30 cellular contexts compared by ENCODE assay signal in the genomic region with DNA sequence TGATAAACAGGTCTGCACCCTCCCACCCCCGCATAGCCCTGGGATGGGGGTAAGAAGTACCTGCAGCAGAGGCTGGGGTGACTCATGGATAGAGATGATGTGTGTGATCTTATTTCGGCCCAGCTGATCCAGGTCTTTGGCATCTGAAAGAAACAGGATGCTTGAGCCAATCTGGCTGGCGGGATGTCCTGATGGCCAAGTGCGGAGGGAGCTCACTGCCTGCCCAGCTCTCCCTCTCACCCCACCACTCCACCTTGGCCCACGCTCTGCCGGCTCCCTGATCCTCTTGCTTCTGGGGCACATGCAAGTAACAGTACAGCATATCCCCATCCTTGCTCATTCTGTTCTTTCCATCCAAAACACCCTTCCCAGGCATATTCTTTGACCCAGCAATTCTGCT. TPM values are rescaled to one million over a fixed set of nuclear protein-coding genes. Genes with fewer than 3 reads are reported as not detected.
"Had no signal": no experiment of that assay in that cellular context is flagged by ENCODE, and none has a peak within 500 bp of the region (broad histone marks: within the 10 kb centered on the region; RNA-seq: fewer than 3 reads in every experiment).

No MANE protein-coding gene starts in this region.

- H3K36me3 ChIP-seq: heart left ventricle, left ventricle myocardium inferior, neural progenitor cell, neutrophil, prostate gland, sigmoid colon, stomach, thyroid gland, transverse colon, upper lobe of right lung had no signal

- H3K4me3 Mint-ChIP-seq: immature natural killer cell, memory B cell, neural progenitor cell had no signal

- FAIRE-seq: islet of Langerhans, small intestine, urothelium cell line had no signal

- H3K9ac ChIP-seq: neural progenitor cell had no signal

- H3K4me3 ChIP-seq: heart left ventricle, left ventricle myocardium inferior, neural progenitor cell, prostate gland, sigmoid colon, stomach, testis, thyroid gland, transverse colon, upper lobe of right lung had no signal

- H3K4me2 ChIP-seq: neural progenitor cell had no signal

- H3K9me3 ChIP-seq: heart left ventricle, left ventricle myocardium inferior, neutrophil, prostate gland, sigmoid colon, stomach, testis, thyroid gland, transverse colon, upper lobe of right lung had no signal

- H3K27me3 ChIP-seq: testis, thyroid gland, upper lobe of right lung had no signal

- H3K27ac ChIP-seq: heart left ventricle, left ventricle myocardium inferior, neural progenitor cell, neutrophil, prostate gland, sigmoid colon, stomach, testis, thyroid gland, transverse colon, upper lobe of right lung had no signal

- H3K9me3 Mint-ChIP-seq: immature natural killer cell; memory B cell; naive thymus-derived CD8-positive, alpha-beta T cell; nephron; neural progenitor cell; stimulated activated naive B cell treated with anti-CD40 and anti-IgM and Interleukin-4, amounts not matched to agents 10 μg/mL and 1 μg/mL and 100 μg/mL, for 72 hours had no signal

- H3K36me3 Mint-ChIP-seq: neural progenitor cell had no signal

- H3K27ac Mint-ChIP-seq: immature natural killer cell; memory B cell; naive thymus-derived CD8-positive, alpha-beta T cell; nephron; neural progenitor cell; stimulated activated naive B cell treated with anti-CD40 and anti-IgM and Interleukin-4, amounts not matched to agents 10 μg/mL and 1 μg/mL and 100 μg/mL, for 72 hours had no signal

- ATAC-seq: heart left ventricle; naive thymus-derived CD8-positive, alpha-beta T cell; right cardiac atrium; stimulated activated naive CD8-positive, alpha-beta T cell treated with anti-CD3 and anti-CD28 coated beads, Interleukin-15, Interleukin-2, amounts not matched to agents 100 U/mL and 50 U/mL, for 24 hours; upper lobe of right lung had no signal

- DNase-seq: heart left ventricle; hypothalamus; immature natural killer cell; left ventricle myocardium inferior; naive thymus-derived CD8-positive, alpha-beta T cell; occipital lobe; retina; right cardiac atrium; sigmoid colon; small intestine; stimulated activated CD4-positive, alpha-beta T cell treated with anti-CD3 and anti-CD28 coated beads, Interleukin-1b, Interleukin-23, amount 100 ng/mL, for 48 hours; stimulated activated CD4-positive, alpha-beta T cell treated with anti-CD3 and anti-CD28 coated beads, Interleukin-2, amount 100 ng/mL, for 48 hours; stimulated activated CD4-positive, alpha-beta T cell treated with anti-CD3 and anti-CD28 coated beads, Interleukin-4, amount 100 ng/mL, for 4 hours; stimulated activated CD8-positive, alpha-beta memory T cell treated with anti-CD3 and anti-CD28 coated beads, Interleukin-4, amount 100 ng/mL, for 48 hours; stimulated activated naive B cell treated with anti-CD40 and anti-IgM and Interleukin-4, amounts not matched to agents 10 μg/mL and 1 μg/mL and 100 μg/mL, for 72 hours; stimulated activated naive CD8-positive, alpha-beta T cell treated with anti-CD3 and anti-CD28 coated beads, Interleukin-15, Interleukin-2, amounts not matched to agents 100 U/mL and 50 U/mL, for 24 hours; stomach; testis; thyroid gland; transverse colon; upper lobe of right lung had no signal

- H2AFZ ChIP-seq: neural progenitor cell had no signal

RNA-seq across cellular contexts. Expression of a gene that starts 3.3 kb away (rescaled TPM):
- total RNA-seq: naive thymus-derived CD8-positive, alpha-beta T cell had no signal
- polyA plus RNA-seq: immature natural killer cell; naive thymus-derived CD8-positive, alpha-beta T cell had no signal

RNA-seq across cellular contexts. Expression of a gene that starts 3.4 kb away (rescaled TPM):
- total RNA-seq: heart left ventricle; kidney epithelial cell; naive thymus-derived CD8-positive, alpha-beta T cell; transverse colon had no signal
- polyA plus RNA-seq: heart left ventricle; naive thymus-derived CD8-positive, alpha-beta T cell had no signal

RNA-seq across cellular contexts. Expression of a gene that starts 21.6 kb away (rescaled TPM):
- total RNA-seq: naive thymus-derived CD8-positive, alpha-beta T cell; sigmoid colon had no signal
- polyA plus RNA-seq: immature natural killer cell; naive thymus-derived CD8-positive, alpha-beta T cell had no signal

RNA-seq across cellular contexts. Expression of a gene that starts 47.9 kb away (rescaled TPM):
- total RNA-seq: mucosa of gallbladder; naive thymus-derived CD8-positive, alpha-beta T cell; upper lobe of right lung had no signal
- polyA plus RNA-seq: immature natural killer cell; naive thymus-derived CD8-positive, alpha-beta T cell had no signal
